Comparison of ENCODE assay signal across 8 cellular contexts in genomic region chr9:79573697-79573976, GRCh38. TPM values are rescaled to one million over a fixed set of nuclear protein-coding genes. Genes with fewer than 3 reads are reported as not detected.
DNase-seq lines count a peak whose midpoint lies in the region.

No MANE protein-coding gene starts in this region.

- H3K9ac ChIP-seq in ES-I3 (ENCODE audit: low read depth, low read length), result peak overlapping the region; percentile 83
- peak overlapping the region; percentile 85 for H3K9ac ChIP-seq in trophoblast cell (ENCODE audit: low read length)

- peak overlapping the region; percentile 97 for H2BK5ac ChIP-seq in trophoblast cell (ENCODE audit: low read depth, low read length, poor library complexity)

- H3K36me3 ChIP-seq in ES-I3 (ENCODE audit: insufficient read depth, low read length) (no peaks in the 10 kb centered on the region), esophagus (ENCODE audit: control insufficient read depth in 2 of 2, insufficient read depth in 2 of 2, low read length in 1 of 2) (no peaks in the 10 kb centered on the region), trophoblast cell (ENCODE audit: control insufficient read depth in 1 of 2, insufficient read depth in 2 of 2, low read length in 2 of 2) (peaks cover 0 to 2% of the 10 kb centered on the region in 2 experiments)

- peak; percentile 30 for DNase-seq in NCI-H345 treated with DMSO at 0.1 percent for 48 hours (lab: John Stamatoyannopoulos, UW; ENCODE audit: unreplicated experiment)
- DNase-seq in trophoblast cell, result no peak
- no peak for DNase-seq in H4 (ENCODE audit: low spot score)
- DNase-seq in ureter (ENCODE audit: low spot score), result no peak
- no peak for DNase-seq in activated CD8-positive, alpha-beta memory T cell treated with anti-CD3 and anti-CD28 coated beads for 24 hours
- DNase-seq in RKO (ENCODE audit: low spot score), result no peak

- H3K9me3 ChIP-seq in ES-I3 (ENCODE audit: control insufficient read depth, insufficient read depth, low read length) (no peaks in the 10 kb centered on the region), esophagus (ENCODE audit: control insufficient read depth in 2 of 2, insufficient read depth in 1 of 2, low read depth in 1 of 2, low read length in 1 of 2) (no peaks in the 10 kb centered on the region), trophoblast cell (ENCODE audit: insufficient read depth, low read depth, low read length) (no peaks in the 10 kb centered on the region)

- H3K4ac ChIP-seq in trophoblast cell (ENCODE audit: low read depth, low read length), result peak overlapping the region; percentile 100

- H2BK12ac ChIP-seq in trophoblast cell (ENCODE audit: low read length), result no peak overlapping the region

- H3K79me2 ChIP-seq in trophoblast cell (ENCODE audit: control insufficient read depth, insufficient read depth, low read length, poor library complexity), result peaks cover 17% of the 10 kb centered on the region

- H3K27me3 ChIP-seq in esophagus (ENCODE audit: control insufficient read depth in 1 of 2, insufficient read depth in 2 of 2, low read length in 2 of 2) (no peaks in the 10 kb centered on the region), trophoblast cell (ENCODE audit: insufficient read depth, low read length) (no peaks in the 10 kb centered on the region)

- H3K14ac ChIP-seq in trophoblast cell (ENCODE audit: low read length), result peak overlapping the region; percentile 72

- H3K4me1 ChIP-seq in ES-I3 (ENCODE audit: insufficient read depth, low read length) (peaks cover 10% of the 10 kb centered on the region), esophagus (ENCODE audit: control insufficient read depth in 2 of 2, insufficient read depth in 2 of 2, low read length in 1 of 2) (no peaks in the 10 kb centered on the region), trophoblast cell (ENCODE audit: control insufficient read depth in 1 of 2, insufficient read depth in 2 of 2, low read length in 2 of 2) (peaks cover 0 to 3% of the 10 kb centered on the region in 2 experiments)

- no peak overlapping the region for H3K23ac ChIP-seq in trophoblast cell (ENCODE audit: low read length)

- peak overlapping the region; percentile 68 for H2BK120ac ChIP-seq in trophoblast cell (ENCODE audit: insufficient read depth, low read length, poor library complexity)

- H4K91ac ChIP-seq in trophoblast cell (ENCODE audit: low read depth, low read length), result peak overlapping the region; percentile 92

- peaks cover 29% of the 10 kb centered on the region for H3K79me1 ChIP-seq in trophoblast cell (ENCODE audit: low read length)

- H4K12ac ChIP-seq in trophoblast cell (ENCODE audit: low read depth, low read length), result no peak overlapping the region

- H3K4me2 ChIP-seq in trophoblast cell (ENCODE audit: low read length), result peak overlapping the region; percentile 59

- no peak overlapping the region for H3K18ac ChIP-seq in trophoblast cell (ENCODE audit: low read length)

- H3K27ac ChIP-seq in esophagus (ENCODE audit: low read depth in 2 of 2, low read length in 1 of 2) (peak overlapping the region in 1 of 2 donors; percentile 96), trophoblast cell (ENCODE audit: low read depth, low read length) (no peak overlapping the region)

- no peak overlapping the region for H2AFZ ChIP-seq in trophoblast cell (ENCODE audit: insufficient read depth, low read length, poor library complexity)

- H3K4me3 ChIP-seq in esophagus (ENCODE audit: low read depth in 1 of 2, low read length in 2 of 2), result peak overlapping the region; percentile 87 to 89
- peak overlapping the region; percentile 95 for H3K4me3 ChIP-seq in trophoblast cell (ENCODE audit: low read depth, low read length)

- H2AK5ac ChIP-seq in trophoblast cell (ENCODE audit: low read length), result no peak overlapping the region

- no peak overlapping the region for H4K8ac ChIP-seq in trophoblast cell (ENCODE audit: low read depth, low read length)

- WGBS in esophagus, 2 donors, result 11 to 13% methylated on average over 6 of the region's 6 CpGs
- no CpG with 5 or more reads among the region's 6 CpGs for WGBS in trophoblast cell (ENCODE audit: extremely low coverage, insufficient coverage, insufficient read length)

RNA-seq across cellular contexts. Expression of gene TLE4, which starts 1.9 kb away (rescaled TPM):
- 10 to 100 TPM in 1 of 2 donors, 1 to 10 TPM in 1; 8.5 to 12.9 TPM for polyA plus RNA-seq in esophagus
- polyA plus RNA-seq in trophoblast cell (2013), result 103 and 108 TPM in 2 replicates
- total RNA-seq in H4 (2014; rRNA removed; shearing (Covaris generic)), result 27.8 and 32.1 TPM in 2 replicates
- total RNA-seq in ureter, result 91.9 TPM
